25 cellular contexts compared by ENCODE assay signal in the genomic region with DNA sequence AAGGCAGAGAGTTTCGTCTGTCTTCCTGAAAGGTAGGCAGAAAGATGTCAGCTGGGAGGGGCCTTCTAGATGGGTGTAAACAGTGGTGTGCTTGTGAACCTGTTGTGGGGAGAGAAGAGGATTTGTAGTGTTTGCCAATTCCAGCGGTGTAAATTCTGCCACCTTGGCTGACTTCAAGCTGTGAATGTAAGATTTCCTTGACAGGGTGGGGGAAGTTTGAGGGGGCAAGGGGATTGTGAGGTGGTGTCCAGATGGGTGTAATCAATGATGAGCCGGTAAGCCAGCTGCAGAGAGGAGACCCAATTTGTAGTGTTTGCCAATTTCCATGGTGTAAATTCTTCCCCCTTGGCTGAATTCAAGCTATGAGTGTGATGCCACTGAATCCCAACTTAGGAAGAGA.
"Had no signal": no experiment of that assay in that cellular context is flagged by ENCODE, and none has a peak within 500 bp of the region (broad histone marks: within the 10 kb centered on the region; RNA-seq: fewer than 3 reads in every experiment).

No MANE protein-coding gene starts in this region.

- H3K27me3 ChIP-seq: dorsolateral prefrontal cortex, esophagus muscularis mucosa, gastroesophageal sphincter had no signal

- H3K4me1 ChIP-seq: esophagus muscularis mucosa, foreskin keratinocyte, gastroesophageal sphincter, heart right ventricle, left lung, lower lobe of right lung had no signal

- H3K4me3 Mint-ChIP-seq: mesothelial cell of epicardium; naive B cell; naive thymus-derived CD8-positive, alpha-beta T cell had no signal

- H3K27me3 Mint-ChIP-seq: naive B cell; naive thymus-derived CD8-positive, alpha-beta T cell had no signal

- H3K4me1 Mint-ChIP-seq: mesothelial cell of epicardium; naive B cell; naive thymus-derived CD8-positive, alpha-beta T cell had no signal

- H3K36me3 Mint-ChIP-seq: naive B cell; naive thymus-derived CD8-positive, alpha-beta T cell had no signal

- H3K27ac ChIP-seq: coronary artery, dorsolateral prefrontal cortex, esophagus muscularis mucosa, foreskin keratinocyte, gastroesophageal sphincter, heart right ventricle, left lung, lower lobe of right lung had no signal

- FAIRE-seq: endothelial cell of umbilical vein, frontal cortex, islet of Langerhans, keratinocyte had no signal

- H3K9me3 ChIP-seq: lower lobe of right lung had no signal

- H3K27ac Mint-ChIP-seq: mesothelial cell of epicardium had no signal

- H3K9me3 Mint-ChIP-seq: naive thymus-derived CD8-positive, alpha-beta T cell had no signal

- H3K36me3 ChIP-seq: esophagus muscularis mucosa, gastroesophageal sphincter, heart right ventricle, left lung, lower lobe of right lung had no signal

- DNase-seq: dermis blood vessel endothelial cell; dorsolateral prefrontal cortex; effector CD4-positive, alpha-beta T cell; effector memory CD4-positive, alpha-beta T cell; foreskin keratinocyte; glutamatergic neuron; head of caudate nucleus; heart right ventricle; hippocampal formation; left cardiac atrium; left ventricle myocardium superior; lower lobe of right lung; mesenchymal stem cell; mucosa of descending colon; naive B cell; naive thymus-derived CD8-positive, alpha-beta T cell had no signal

- H3K4me3 ChIP-seq: coronary artery, dorsolateral prefrontal cortex, esophagus muscularis mucosa, gastroesophageal sphincter, heart right ventricle, left lung, lower lobe of right lung, mucosa of descending colon had no signal

- ATAC-seq: foreskin keratinocyte; gastroesophageal sphincter; heart right ventricle; left cardiac atrium; left lung; left ventricle myocardium superior; lower lobe of right lung; mucosa of descending colon; naive thymus-derived CD8-positive, alpha-beta T cell had no signal
